ENCODE assay signal across 28 cellular contexts in genomic region chr1:121538943-121539575, GRCh38.
A peak's percentile ranks its signal among the peaks of the same experiment; 100 is the strongest.
DNase-seq lines count a peak whose midpoint lies in the region; ATAC-seq, FAIRE-seq and TF ChIP-seq lines count a peak whose summit lies in the region.
"Had no signal": no experiment of that assay in that cellular context is flagged by ENCODE, and none has a peak within 500 bp of the region (broad histone marks: within the 10 kb centered on the region; RNA-seq: fewer than 3 reads in every experiment).

No MANE protein-coding gene starts in this region.

- H2AFZ ChIP-seq in Karpas-422 (ENCODE audit: low read length) (peak overlapping the region; percentile 65), HepG2 (ENCODE audit: low read length) (no peak overlapping the region)

- no peak for FAIRE-seq in HepG2 (lab: Jason Lieb, UNC)
- FAIRE-seq: K562, pancreas, small intestine had no signal

- no TSS peak for BruUV-seq in HepG2 (replicated peaks; lab: Mats Ljungman, UMichigan)

- no peaks in the 10 kb centered on the region for H4K20me1 ChIP-seq in Karpas-422 (ENCODE audit: insufficient read depth, low read depth, low read length)
- H4K20me1 ChIP-seq in HepG2 (ENCODE audit: insufficient read depth, low read length): no peaks in the 10 kb centered on the region

- peaks cover 9% of the 10 kb centered on the region for H3K4me1 ChIP-seq in Karpas-422 (ENCODE audit: low read length)
- H3K4me1 ChIP-seq in adipocyte (ENCODE audit: control insufficient read depth, insufficient read depth, low read length): no peaks in the 10 kb centered on the region
- peaks cover 19% of the 10 kb centered on the region for H3K4me1 ChIP-seq in HepG2 (ENCODE audit: insufficient read depth, low read length)
- H3K4me1 ChIP-seq: ascending aorta, left lung had no signal

- no peak for TF ChIP-seq POLR2A in HepG2 (IDR thresholded peaks at IDR 0.05; ENCODE audit: insufficient read depth in 1 of 2, low read depth in 2 of 2, low read length in 2 of 2)

- TF ChIP-seq RAD21 in HepG2 (CRISPR knock-in tag; IDR thresholded peaks at IDR 0.05): no peak

- POLR2A ChIA-PET in HepG2 (lab: Yijun Ruan, JAX): interaction anchor here (1.6 to 2.0 kb wide), 2 partner anchors 20 to 47 kb away, joined by 7 to 9 read pairs; no protein-coding TSS in a partner anchor

- H3K4me2 ChIP-seq in Karpas-422 (ENCODE audit: low read depth, low read length, poor library complexity, severe bottlenecking): no peak overlapping the region
- no peak overlapping the region for H3K4me2 ChIP-seq in HepG2 (ENCODE audit: low read depth, low read length)

- intact Hi-C loops in HepG2 (cut with micrococcal nuclease; ENCODE audit: unreplicated experiment): no loop called here

- in situ Hi-C loops in HepG2 (cut with HindIII; ENCODE audit: extremely low pct_ligation_motif_present, low pct_unique_long_range_greater_than_20kb): no loop called here

- H3K79me2 ChIP-seq in Karpas-422 (ENCODE audit: low read length): peaks cover 3% of the 10 kb centered on the region; the same call in 1 of the 2 replicates
- no peaks in the 10 kb centered on the region for H3K79me2 ChIP-seq in HepG2 (ENCODE audit: insufficient read depth, low read length)

- H3K27me3 ChIP-seq in Karpas-422 (ENCODE audit: low read length) (no peaks in the 10 kb centered on the region), adipocyte (replicated peaks; ENCODE audit: control insufficient read depth, insufficient read depth, low read length) (no peaks in the 10 kb centered on the region), HepG2 (ENCODE audit: control insufficient read depth in 1 of 2, insufficient read depth in 2 of 2, low read length in 2 of 2) (no peaks in the 10 kb centered on the region)
- H3K27me3 ChIP-seq: ascending aorta, left lung, pancreas had no signal

- no peak overlapping the region for H3K9ac ChIP-seq in Karpas-422 (ENCODE audit: low read length)
- H3K9ac ChIP-seq in adipocyte (ENCODE audit: low read length): no peak overlapping the region
- H3K9ac ChIP-seq in HepG2 (ENCODE audit: insufficient read depth, low read depth, low read length): no peak overlapping the region

- 55% methylated on average over 2 of the region's 2 CpGs for WGBS in HepG2 (ENCODE audit: low lambda C conversion rate)

- no peak for ATAC-seq in HepG2
- no peak for ATAC-seq in GM18868 (IDR thresholded peaks at IDR 0.05; ENCODE audit: unreplicated experiment)
- ATAC-seq in GM18519 (IDR thresholded peaks at IDR 0.05; ENCODE audit: low FRiP score, unreplicated experiment): no peak
- no peak for ATAC-seq in GM19455 (IDR thresholded peaks at IDR 0.05; ENCODE audit: unreplicated experiment)
- ATAC-seq: left lung, T-cell had no signal

- 0 out of 4 replicates have a peak, but pooled peaks of 1 of the 2 experiments have one; percentile 15 for TF ChIP-seq EP300 in HepG2 (IDR thresholded peaks at IDR 0.05; ENCODE audit: low read depth in 2 of 2, low read length in 2 of 2)
- no peak for TF ChIP-seq EP300 in HepG2 (CRISPR knock-in tag; IDR thresholded peaks at IDR 0.05; ENCODE audit: borderline replicate concordance)

- H3K9me3 ChIP-seq in Karpas-422 (ENCODE audit: low read length) (no peaks in the 10 kb centered on the region), adipocyte (ENCODE audit: control insufficient read depth, low read length) (no peaks in the 10 kb centered on the region), HepG2 (ENCODE audit: low read length) (no peaks in the 10 kb centered on the region)
- H3K9me3 ChIP-seq: ascending aorta, left lung, pancreas had no signal

- no peaks in the 10 kb centered on the region for H3K9me2 ChIP-seq in Karpas-422 (replicated peaks; ENCODE audit: insufficient read depth, low read length)

- H3K36me3 ChIP-seq in Karpas-422 (ENCODE audit: insufficient read depth, low read length) (no peaks in the 10 kb centered on the region), adipocyte (ENCODE audit: control insufficient read depth, insufficient read depth, low read length, severe bottlenecking) (no peaks in the 10 kb centered on the region), HepG2 (replicated peaks in 1 of 2; ENCODE audit: control insufficient read depth in 1 of 2, insufficient read depth in 2 of 2, low read length in 2 of 2) (no peaks in the 10 kb centered on the region)
- H3K36me3 ChIP-seq: ascending aorta, left lung, pancreas had no signal

- no peak for TF ChIP-seq CTCF in HepG2 (CRISPR knock-in tag; IDR thresholded peaks at IDR 0.05)

- no peak overlapping the region for H3K4me3 ChIP-seq in Karpas-422 (ENCODE audit: low read length)
- H3K4me3 ChIP-seq in adipocyte (ENCODE audit: low read length): no peak overlapping the region
- no peak overlapping the region for H3K4me3 ChIP-seq in HepG2 (replicated peaks in 1 of 3; ENCODE audit: insufficient read depth in 1 of 3, low read depth in 2 of 3, low read length in 3 of 3)
- H3K4me3 ChIP-seq: ascending aorta, coronary artery, left lung, pancreas had no signal

- 0 out of 2 replicates have a peak overlapping the region, but pooled peaks have one; percentile 22 for H3K27ac ChIP-seq in Karpas-422 (ENCODE audit: low read length)
- H3K27ac ChIP-seq in HepG2 (ENCODE audit: extremely low read length, insufficient read depth, low read length): no peak overlapping the region
- H3K27ac ChIP-seq: ascending aorta, coronary artery, epithelial cell of prostate, left lung, pancreas had no signal

- DNase-seq in H4 (ENCODE audit: low spot score) (peak; percentile 23), Karpas-422 (no peak), adipocyte (ENCODE audit: low read depth) (peak; percentile 22), HepG2 (ENCODE audit: low spot score) (peak; percentile 31), nucleus accumbens (lab: John Stamatoyannopoulos, UW) (no peak)
- DNase-seq: activated CD4-positive, CD25-positive, alpha-beta regulatory T cell; activated gamma-delta T cell; activated naive CD8-positive, alpha-beta T cell treated with anti-CD3 and anti-CD28 coated beads, Interleukin-2, amount 10 ng/mL, durations not matched to agents 7 days and 5 days; activated T-cell treated with anti-CD3 and anti-CD28 coated beads, Interleukin-2, amount 50 U/mL, for 24 hours; caudate nucleus; effector CD8-positive, alpha-beta T cell; islet precursor cell; left lung; mesenchymal stem cell; MM.1S; NCI-H2029 treated with DMSO at 0.1 percent for 48 hours; NCI-H774; pancreas; small intestine; stimulated activated naive CD4-positive, alpha-beta T cell treated with Interleukin-2 at 50 U/mL for 16 hours; T-cell had no signal

- CTCF ChIA-PET in HepG2 (lab: Yijun Ruan, JAX; ENCODE audit: low intra/inter-chr PET ratio, low total read pairs): no interaction called here

TF ChIP-seq in HepG2, 621 proteins besides CTCF, POLR2A, EP300 and RAD21 (continues in another document):
- TF ChIP-seq ZNF761 (CRISPR knock-in tag; conservative IDR thresholded peaks at IDR 0.05): no peak
- TF ChIP-seq ZNF296 (CRISPR knock-in tag; conservative IDR thresholded peaks at IDR 0.05): no peak
- 0 out of 2 replicates have a peak, but pooled peaks have one; percentile 17 for TF ChIP-seq PAXIP1 (CRISPR knock-in tag; conservative IDR thresholded peaks at IDR 0.05)
- TF ChIP-seq HNRNPL (IDR thresholded peaks at IDR 0.05; ENCODE audit: low read depth, low read length): 0 out of 2 replicates have a peak, but pooled peaks have one; percentile 20
- no peak for TF ChIP-seq PCBP2 (optimal IDR thresholded peaks at IDR 0.05; ENCODE audit: low read depth, low read length, poor library complexity, severe bottlenecking)
- TF ChIP-seq SOX6 (IDR thresholded peaks at IDR 0.05): no peak
- peak; percentile 58 for TF ChIP-seq SOX6 (CRISPR knock-in tag; IDR thresholded peaks at IDR 0.05)
- TF ChIP-seq, protein P1, sequence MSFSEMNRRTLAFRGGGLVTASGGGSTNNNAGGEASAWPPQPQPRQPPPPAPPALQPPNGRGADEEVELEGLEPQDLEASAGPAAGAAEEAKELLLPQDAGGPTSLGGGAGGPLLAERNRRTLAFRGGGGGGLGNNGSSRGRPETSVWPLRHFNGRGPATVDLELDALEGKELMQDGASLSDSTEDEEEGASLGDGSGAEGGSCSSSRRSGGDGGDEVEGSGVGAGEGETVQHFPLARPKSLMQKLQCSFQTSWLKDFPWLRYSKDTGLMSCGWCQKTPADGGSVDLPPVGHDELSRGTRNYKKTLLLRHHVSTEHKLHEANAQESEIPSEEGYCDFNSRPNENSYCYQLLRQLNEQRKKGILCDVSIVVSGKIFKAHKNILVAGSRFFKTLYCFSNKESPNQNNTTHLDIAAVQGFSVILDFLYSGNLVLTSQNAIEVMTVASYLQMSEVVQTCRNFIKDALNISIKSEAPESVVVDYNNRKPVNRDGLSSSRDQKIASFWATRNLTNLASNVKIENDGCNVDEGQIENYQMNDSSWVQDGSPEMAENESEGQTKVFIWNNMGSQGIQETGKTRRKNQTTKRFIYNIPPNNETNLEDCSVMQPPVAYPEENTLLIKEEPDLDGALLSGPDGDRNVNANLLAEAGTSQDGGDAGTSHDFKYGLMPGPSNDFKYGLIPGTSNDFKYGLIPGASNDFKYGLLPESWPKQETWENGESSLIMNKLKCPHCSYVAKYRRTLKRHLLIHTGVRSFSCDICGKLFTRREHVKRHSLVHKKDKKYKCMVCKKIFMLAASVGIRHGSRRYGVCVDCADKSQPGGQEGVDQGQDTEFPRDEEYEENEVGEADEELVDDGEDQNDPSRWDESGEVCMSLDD (CRISPR knock-in tag; IDR thresholded peaks at IDR 0.05; ENCODE audit: borderline replicate concordance): peak; percentile 59; the same call in 1 of the 2 replicates
- peak; percentile 13 for TF ChIP-seq TEAD3 (CRISPR knock-in tag; optimal IDR thresholded peaks at IDR 0.05; ENCODE audit: borderline replicate concordance)

Comparison
In these comparisons a context has a peak if more than half of its experiments do, and no peak if none do; other contexts are left out.
1. DNase-seq: peak in H4 (single experiment), adipocyte (single experiment) and HepG2 (single experiment); none in Karpas-422 (single experiment) and nucleus accumbens (0 of 56).